33 cellular contexts compared by ENCODE assay signal in genomic region chr6:106555767-106556166, GRCh38.
"Had no signal": no experiment of that assay in that cellular context is flagged by ENCODE, and none has a peak within 500 bp of the region (broad histone marks: within the 10 kb centered on the region; RNA-seq: fewer than 3 reads in every experiment).

No MANE protein-coding gene starts in this region.

- H3K9me3 Mint-ChIP-seq: nephron progenitor cell; stimulated activated memory B cell treated with anti-CD40 and anti-IgM and Interleukin-4, amounts not matched to agents 10 μg/mL and 1 μg/mL and 100 μg/mL, for 72 hours had no signal

- H3K9me3 ChIP-seq: adrenal gland, body of pancreas, colonic mucosa, pancreas, prostate gland, upper lobe of left lung, vagina had no signal

- H3K36me3 ChIP-seq: adrenal gland, cardiac muscle cell, prostate gland had no signal

- DNase-seq: activated CD4-positive, alpha-beta T cell treated with anti-CD3 and anti-CD28 coated beads for 1 hour; activated CD8-positive, alpha-beta memory T cell treated with anti-CD3 and anti-CD28 coated beads, Interleukin-2, amount 10 ng/mL, durations not matched to agents 7 days and 5 days; activated CD8-positive, alpha-beta T cell treated with anti-CD3 and anti-CD28 coated beads, Interleukin-2, amount 10 ng/mL, durations not matched to agents 7 days and 5 days; activated naive CD4-positive, alpha-beta T cell; activated T-cell treated with anti-CD3 and anti-CD28 coated beads, Interleukin-2, amount 50 U/mL, for 72 hours; adrenal gland; aorta; body of pancreas; cerebellar nuclear complex; colonic mucosa; dorsolateral prefrontal cortex; effector memory CD4-positive, alpha-beta T cell; head of caudate nucleus; left cardiac atrium; mammary epithelial cell; nephron progenitor cell; pancreas; retina; stimulated activated CD4-positive, alpha-beta T cell treated with anti-CD3 and anti-CD28 coated beads, Interleukin-12 subunit alpha, Interleukin-12 subunit beta, amount 100 ng/mL, for 4 hours; stimulated activated CD4-positive, alpha-beta T cell treated with anti-CD3 and anti-CD28 coated beads, Interleukin-4, amount 100 ng/mL, for 1 hour; stimulated activated naive CD8-positive, alpha-beta T cell treated with anti-CD3 and anti-CD28 coated beads, Interleukin-15, amount 100 ng/mL, for 72 hours; substantia nigra; upper lobe of left lung had no signal

- ATAC-seq: activated CD8-positive, alpha-beta memory T cell treated with anti-CD3 and anti-CD28 coated beads, Interleukin-2, amount 10 ng/mL, durations not matched to agents 7 days and 5 days; activated CD8-positive, alpha-beta T cell treated with anti-CD3 and anti-CD28 coated beads, Interleukin-2, amount 10 ng/mL, durations not matched to agents 7 days and 5 days; activated naive CD4-positive, alpha-beta T cell treated with anti-CD3 and anti-CD28 coated beads, Interleukin-2, amount 50 U/mL, for 72 hours; activated T-cell treated with anti-CD3 and anti-CD28 coated beads, Interleukin-2, amount 50 U/mL, for 72 hours; body of pancreas; left cardiac atrium; sciatic nerve; stimulated activated memory B cell treated with anti-CD40 and anti-IgM and Interleukin-4, amounts not matched to agents 10 μg/mL and 1 μg/mL and 100 μg/mL, for 72 hours; stimulated activated naive CD8-positive, alpha-beta T cell treated with anti-CD3 and anti-CD28 coated beads, Interleukin-15, amount 100 ng/mL, for 72 hours; WTC11 had no signal

- H3K27ac ChIP-seq: adrenal gland, body of pancreas, cardiac muscle cell, colonic mucosa, dorsolateral prefrontal cortex, pancreas, prostate gland, skin epidermis, upper lobe of left lung, vagina had no signal

- H3K4me1 Mint-ChIP-seq: mesothelial cell of epicardium, nephron progenitor cell had no signal

- H3K36me3 Mint-ChIP-seq: mesothelial cell of epicardium had no signal

- H3K27ac Mint-ChIP-seq: activated CD8-positive, alpha-beta memory T cell treated with anti-CD3 and anti-CD28 coated beads, Interleukin-2, amount 10 ng/mL, durations not matched to agents 7 days and 5 days; activated CD8-positive, alpha-beta T cell treated with anti-CD3 and anti-CD28 coated beads, Interleukin-2, amount 10 ng/mL, durations not matched to agents 7 days and 5 days; activated naive CD4-positive, alpha-beta T cell treated with anti-CD3 and anti-CD28 coated beads, Interleukin-2, amount 50 U/mL, for 72 hours; activated T-cell treated with anti-CD3 and anti-CD28 coated beads, Interleukin-2, amount 50 U/mL, for 72 hours; mesothelial cell of epicardium; nephron progenitor cell; WTC11 had no signal

- H3K27me3 Mint-ChIP-seq: activated CD8-positive, alpha-beta memory T cell treated with anti-CD3 and anti-CD28 coated beads, Interleukin-2, amount 10 ng/mL, durations not matched to agents 7 days and 5 days; naive B cell; stimulated activated memory B cell treated with anti-CD40 and anti-IgM and Interleukin-4, amounts not matched to agents 10 μg/mL and 1 μg/mL and 100 μg/mL, for 72 hours; stimulated activated naive CD8-positive, alpha-beta T cell treated with anti-CD3 and anti-CD28 coated beads, Interleukin-15, amount 100 ng/mL, for 72 hours had no signal

- H3K4me3 ChIP-seq: adrenal gland, body of pancreas, cardiac muscle cell, colonic mucosa, dorsolateral prefrontal cortex, pancreas, prostate gland, skin epidermis, upper lobe of left lung, vagina had no signal

- H3K4me1 ChIP-seq: adrenal gland, body of pancreas, colonic mucosa, pancreas, prostate gland, upper lobe of left lung had no signal

- H3K27me3 ChIP-seq: adrenal gland, body of pancreas, cardiac muscle cell, colonic mucosa, dorsolateral prefrontal cortex, pancreas, upper lobe of left lung, vagina had no signal

- H3K4me3 Mint-ChIP-seq: activated CD8-positive, alpha-beta memory T cell treated with anti-CD3 and anti-CD28 coated beads, Interleukin-2, amount 10 ng/mL, durations not matched to agents 7 days and 5 days; activated CD8-positive, alpha-beta T cell treated with anti-CD3 and anti-CD28 coated beads, Interleukin-2, amount 10 ng/mL, durations not matched to agents 7 days and 5 days; activated T-cell treated with anti-CD3 and anti-CD28 coated beads, Interleukin-2, amount 50 U/mL, for 72 hours; mesothelial cell of epicardium; naive B cell; nephron progenitor cell; stimulated activated memory B cell treated with anti-CD40 and anti-IgM and Interleukin-4, amounts not matched to agents 10 μg/mL and 1 μg/mL and 100 μg/mL, for 72 hours; stimulated activated naive CD8-positive, alpha-beta T cell treated with anti-CD3 and anti-CD28 coated beads, Interleukin-15, amount 100 ng/mL, for 72 hours; WTC11 had no signal
